In genomic region chr6:98335594-98335993, GRCh38 we compare ENCODE assay signal across 23 cellular contexts.
"Had no signal": no experiment of that assay in that cellular context is flagged by ENCODE, and none has a peak within 500 bp of the region (broad histone marks: within the 10 kb centered on the region; RNA-seq: fewer than 3 reads in every experiment).

No MANE protein-coding gene starts in this region.

- H3K36me3 Mint-ChIP-seq: activated naive CD8-positive, alpha-beta T cell treated with anti-CD3 and anti-CD28 coated beads, Interleukin-2, amount 10 ng/mL, durations not matched to agents 7 days and 5 days had no signal

- H3K9me3 Mint-ChIP-seq: activated B cell treated with CpG ODN at 0.5 μM for 24 hours; activated CD8-positive, alpha-beta T cell treated with anti-CD3 and anti-CD28 coated beads for 36 hours; activated naive CD8-positive, alpha-beta T cell treated with anti-CD3 and anti-CD28 coated beads, Interleukin-2, amount 10 ng/mL, durations not matched to agents 7 days and 5 days; activated T-helper 17 cell treated with anti-CD3 and anti-CD28 coated beads, Interleukin-2, amount 50 U/mL, for 72 hours; nephron had no signal

- DNase-seq: activated B cell treated with CpG ODN at 0.5 μM for 24 hours; activated CD4-positive, alpha-beta T cell treated with anti-CD3 and anti-CD28 coated beads for 4 hours; activated CD8-positive, alpha-beta T cell treated with anti-CD3 and anti-CD28 coated beads for 36 hours; activated naive CD4-positive, alpha-beta T cell treated with Interleukin-2 at 50 U/mL for 16 hours; activated naive CD8-positive, alpha-beta T cell treated with anti-CD3 and anti-CD28 coated beads, Interleukin-2, amount 10 ng/mL, durations not matched to agents 7 days and 5 days; activated T-cell treated with anti-CD3 and anti-CD28 coated beads, Interleukin-2, amount 50 U/mL, for 1 hour; amygdala; body of pancreas; dermis blood vessel endothelial cell; effector memory CD4-positive, alpha-beta T cell; heart left ventricle; kidney; left lung; midbrain; stimulated activated CD4-positive, alpha-beta T cell treated with anti-CD3 and anti-CD28 coated beads, Interleukin-12 subunit alpha, Interleukin-12 subunit beta, amount 100 ng/mL, for 4 hours; stimulated activated CD4-positive, alpha-beta T cell treated with anti-CD3 and anti-CD28 coated beads, Interleukin-1b, Interleukin-23, amount 100 ng/mL, for 48 hours; stimulated activated CD8-positive, alpha-beta memory T cell treated with anti-CD3 and anti-CD28 coated beads, Interleukin-4, amount 100 ng/mL, for 48 hours; stimulated activated naive CD4-positive, alpha-beta T cell; thyroid gland had no signal

- ATAC-seq: activated CD8-positive, alpha-beta T cell treated with anti-CD3 and anti-CD28 coated beads for 36 hours; activated T-helper 17 cell treated with anti-CD3 and anti-CD28 coated beads, Interleukin-2, amount 50 U/mL, for 72 hours; body of pancreas; gastroesophageal sphincter; heart left ventricle; left lung had no signal

- H3K4me3 Mint-ChIP-seq: activated B cell treated with CpG ODN at 0.5 μM for 24 hours; activated CD8-positive, alpha-beta T cell treated with anti-CD3 and anti-CD28 coated beads for 36 hours; activated naive CD8-positive, alpha-beta T cell treated with anti-CD3 and anti-CD28 coated beads, Interleukin-2, amount 10 ng/mL, durations not matched to agents 7 days and 5 days; activated T-helper 17 cell treated with anti-CD3 and anti-CD28 coated beads, Interleukin-2, amount 50 U/mL, for 72 hours; nephron had no signal

- H3K4me1 Mint-ChIP-seq: activated B cell treated with CpG ODN at 0.5 μM for 24 hours; activated naive CD8-positive, alpha-beta T cell treated with anti-CD3 and anti-CD28 coated beads, Interleukin-2, amount 10 ng/mL, durations not matched to agents 7 days and 5 days; activated T-helper 17 cell treated with anti-CD3 and anti-CD28 coated beads, Interleukin-2, amount 50 U/mL, for 72 hours had no signal

- H3K27me3 Mint-ChIP-seq: activated B cell treated with CpG ODN at 0.5 μM for 24 hours; activated CD8-positive, alpha-beta T cell treated with anti-CD3 and anti-CD28 coated beads for 36 hours; activated naive CD8-positive, alpha-beta T cell treated with anti-CD3 and anti-CD28 coated beads, Interleukin-2, amount 10 ng/mL, durations not matched to agents 7 days and 5 days; activated T-helper 17 cell treated with anti-CD3 and anti-CD28 coated beads, Interleukin-2, amount 50 U/mL, for 72 hours had no signal

- H3K27ac Mint-ChIP-seq: activated B cell treated with CpG ODN at 0.5 μM for 24 hours; activated CD8-positive, alpha-beta T cell treated with anti-CD3 and anti-CD28 coated beads for 36 hours; activated naive CD8-positive, alpha-beta T cell treated with anti-CD3 and anti-CD28 coated beads, Interleukin-2, amount 10 ng/mL, durations not matched to agents 7 days and 5 days; activated T-helper 17 cell treated with anti-CD3 and anti-CD28 coated beads, Interleukin-2, amount 50 U/mL, for 72 hours; nephron; progenitor cell of endocrine pancreas had no signal
